ENCODE assay signal across 1 cellular context in the genomic region with DNA sequence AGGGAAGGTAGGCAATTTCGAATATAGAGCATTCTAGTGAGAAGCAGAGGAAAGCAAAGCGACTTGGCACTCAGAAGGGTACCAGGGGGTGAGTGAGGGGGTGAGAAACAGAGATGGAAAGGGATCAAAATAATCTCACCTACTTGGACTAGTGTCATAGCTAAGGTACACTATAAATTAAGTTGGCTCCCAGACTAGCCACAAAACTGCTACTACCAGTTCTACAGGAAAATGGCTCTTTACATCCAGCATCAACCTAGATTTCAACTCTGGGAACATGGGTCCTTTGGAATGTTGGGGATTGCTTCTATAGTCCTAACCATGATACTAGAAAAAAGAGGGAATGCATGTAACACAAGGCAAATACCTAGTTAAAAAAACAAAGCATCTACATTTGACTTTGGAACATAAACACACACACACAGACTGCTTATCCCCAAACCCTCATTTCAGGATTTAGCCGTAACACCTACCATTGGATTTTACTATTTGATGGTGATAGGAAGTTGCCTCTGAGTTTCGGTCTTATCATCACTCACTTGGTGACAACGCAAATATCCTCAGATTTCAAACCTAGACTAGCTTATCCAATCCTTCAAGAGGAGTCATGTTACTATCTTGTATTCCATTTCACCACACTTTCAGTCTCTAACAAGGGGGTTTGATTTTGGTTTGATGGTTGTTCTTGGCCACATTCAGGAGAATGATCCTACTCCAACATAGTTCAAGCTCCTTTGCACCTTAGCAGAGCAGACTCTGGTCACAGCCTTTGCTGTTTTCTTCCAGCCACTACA.
TF ChIP-seq lines count a peak whose summit lies in the region.

No MANE protein-coding gene starts in this region.

TF ChIP-seq in HEK293, 187 proteins besides CTCF, POLR2A, EP300 and RAD21 (continued from another document):
- TF ChIP-seq, protein P1, sequence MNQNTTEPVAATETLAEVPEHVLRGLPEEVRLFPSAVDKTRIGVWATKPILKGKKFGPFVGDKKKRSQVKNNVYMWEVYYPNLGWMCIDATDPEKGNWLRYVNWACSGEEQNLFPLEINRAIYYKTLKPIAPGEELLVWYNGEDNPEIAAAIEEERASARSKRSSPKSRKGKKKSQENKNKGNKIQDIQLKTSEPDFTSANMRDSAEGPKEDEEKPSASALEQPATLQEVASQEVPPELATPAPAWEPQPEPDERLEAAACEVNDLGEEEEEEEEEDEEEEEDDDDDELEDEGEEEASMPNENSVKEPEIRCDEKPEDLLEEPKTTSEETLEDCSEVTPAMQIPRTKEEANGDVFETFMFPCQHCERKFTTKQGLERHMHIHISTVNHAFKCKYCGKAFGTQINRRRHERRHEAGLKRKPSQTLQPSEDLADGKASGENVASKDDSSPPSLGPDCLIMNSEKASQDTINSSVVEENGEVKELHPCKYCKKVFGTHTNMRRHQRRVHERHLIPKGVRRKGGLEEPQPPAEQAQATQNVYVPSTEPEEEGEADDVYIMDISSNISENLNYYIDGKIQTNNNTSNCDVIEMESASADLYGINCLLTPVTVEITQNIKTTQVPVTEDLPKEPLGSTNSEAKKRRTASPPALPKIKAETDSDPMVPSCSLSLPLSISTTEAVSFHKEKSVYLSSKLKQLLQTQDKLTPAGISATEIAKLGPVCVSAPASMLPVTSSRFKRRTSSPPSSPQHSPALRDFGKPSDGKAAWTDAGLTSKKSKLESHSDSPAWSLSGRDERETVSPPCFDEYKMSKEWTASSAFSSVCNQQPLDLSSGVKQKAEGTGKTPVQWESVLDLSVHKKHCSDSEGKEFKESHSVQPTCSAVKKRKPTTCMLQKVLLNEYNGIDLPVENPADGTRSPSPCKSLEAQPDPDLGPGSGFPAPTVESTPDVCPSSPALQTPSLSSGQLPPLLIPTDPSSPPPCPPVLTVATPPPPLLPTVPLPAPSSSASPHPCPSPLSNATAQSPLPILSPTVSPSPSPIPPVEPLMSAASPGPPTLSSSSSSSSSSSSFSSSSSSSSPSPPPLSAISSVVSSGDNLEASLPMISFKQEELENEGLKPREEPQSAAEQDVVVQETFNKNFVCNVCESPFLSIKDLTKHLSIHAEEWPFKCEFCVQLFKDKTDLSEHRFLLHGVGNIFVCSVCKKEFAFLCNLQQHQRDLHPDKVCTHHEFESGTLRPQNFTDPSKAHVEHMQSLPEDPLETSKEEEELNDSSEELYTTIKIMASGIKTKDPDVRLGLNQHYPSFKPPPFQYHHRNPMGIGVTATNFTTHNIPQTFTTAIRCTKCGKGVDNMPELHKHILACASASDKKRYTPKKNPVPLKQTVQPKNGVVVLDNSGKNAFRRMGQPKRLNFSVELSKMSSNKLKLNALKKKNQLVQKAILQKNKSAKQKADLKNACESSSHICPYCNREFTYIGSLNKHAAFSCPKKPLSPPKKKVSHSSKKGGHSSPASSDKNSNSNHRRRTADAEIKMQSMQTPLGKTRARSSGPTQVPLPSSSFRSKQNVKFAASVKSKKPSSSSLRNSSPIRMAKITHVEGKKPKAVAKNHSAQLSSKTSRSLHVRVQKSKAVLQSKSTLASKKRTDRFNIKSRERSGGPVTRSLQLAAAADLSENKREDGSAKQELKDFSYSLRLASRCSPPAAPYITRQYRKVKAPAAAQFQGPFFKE (tag by site-specific recombination; IDR thresholded peaks at IDR 0.05; ENCODE audit: borderline replicate concordance), result no peak
- peak; percentile 77; the same call in 1 of the 2 replicates for TF ChIP-seq MZF1 (tag by site-specific recombination; IDR thresholded peaks at IDR 0.05; ENCODE audit: borderline replicate concordance)
- no peak for TF ChIP-seq ZNF324 (tag by site-specific recombination; IDR thresholded peaks at IDR 0.05)
